ENCODE assay signal across 14 cellular contexts in the genomic region with DNA sequence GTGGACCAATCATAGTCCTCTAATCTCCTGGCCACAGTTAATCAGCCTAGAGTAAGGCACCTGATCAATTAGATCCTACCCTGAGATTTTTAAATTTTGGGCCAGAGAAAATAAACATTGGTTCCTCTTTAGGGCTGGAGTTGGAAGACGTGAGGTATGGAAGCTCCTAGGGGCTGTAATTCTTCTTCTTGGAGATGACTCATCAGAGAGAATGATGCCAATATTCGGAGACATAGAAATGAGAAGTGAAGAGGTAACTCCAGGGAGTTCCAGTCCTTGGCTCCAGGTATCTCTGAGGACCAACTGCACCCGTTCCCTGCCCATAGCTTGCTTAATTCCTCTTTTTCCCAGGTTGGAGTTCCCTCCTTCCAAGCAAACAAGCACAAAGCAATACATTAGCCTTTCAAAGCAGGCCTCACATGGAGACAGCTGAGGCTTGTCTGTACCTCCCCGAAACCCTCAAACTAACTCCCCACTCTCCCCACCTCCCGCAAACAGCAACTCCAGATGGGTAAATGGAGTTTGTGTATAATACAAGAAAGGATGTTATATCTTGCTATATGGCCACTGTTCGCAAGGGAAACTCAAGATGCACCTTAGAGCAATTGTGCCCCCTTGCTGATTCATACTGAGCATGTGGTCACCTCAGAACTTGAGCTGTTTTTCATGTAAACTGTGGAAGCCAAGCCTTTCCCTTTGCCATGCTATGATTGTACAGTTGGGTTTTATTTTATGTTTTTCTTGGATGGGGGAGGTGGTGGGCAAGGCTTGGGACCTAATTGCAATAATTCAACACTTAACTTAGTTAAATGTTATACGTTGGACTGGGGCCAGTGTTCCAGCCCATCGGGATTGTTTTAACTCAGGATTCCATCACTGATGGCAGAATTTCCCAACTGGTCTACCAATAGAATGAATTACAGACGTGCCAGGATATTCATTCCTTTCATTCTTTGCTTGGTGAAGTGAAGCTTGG. TPM values are rescaled to one million over a fixed set of nuclear protein-coding genes. Genes with fewer than 3 reads are reported as not detected.
A peak's percentile ranks its signal among the peaks of the same experiment; 100 is the strongest.
DNase-seq lines count a peak whose midpoint lies in the region; ATAC-seq and TF ChIP-seq lines count a peak whose summit lies in the region.
"Had no signal": no experiment of that assay in that cellular context is flagged by ENCODE, and none has a peak within 500 bp of the region (broad histone marks: within the 10 kb centered on the region; RNA-seq: fewer than 3 reads in every experiment).

No MANE protein-coding gene starts in this region.

- no peaks in the 10 kb centered on the region for H3K4me1 ChIP-seq in PC-3 (ENCODE audit: insufficient read depth, low read length)
- H3K4me1 ChIP-seq: thyroid gland had no signal

- H3K27me3 ChIP-seq in MG63, result no peaks in the 10 kb centered on the region; the same call in 1 of the 2 replicates
- no peaks in the 10 kb centered on the region for H3K27me3 ChIP-seq in PC-3 (ENCODE audit: low read length)
- H3K27me3 ChIP-seq: adrenal gland, thyroid gland had no signal

- H4K20me1 ChIP-seq in PC-3 (ENCODE audit: low read length), result no peaks in the 10 kb centered on the region

- no peak overlapping the region for H2AFZ ChIP-seq in PC-3 (ENCODE audit: low read length)

- H3K4me3 ChIP-seq in MG63 (no peak overlapping the region), PC-3 (ENCODE audit: low read length) (no peak overlapping the region)
- H3K4me3 ChIP-seq: adrenal gland, thyroid gland had no signal

- H3K79me2 ChIP-seq in PC-3 (ENCODE audit: low read length), result no peaks in the 10 kb centered on the region

- TF ChIP-seq CTCF in GM10266 (IDR thresholded peaks at IDR 0.05; ENCODE audit: control insufficient read depth, insufficient read depth, low read depth, missing control alignments) (peak; percentile 30), PC-3 (conservative IDR thresholded peaks at IDR 0.05; ENCODE audit: low read depth, low read length) (no peak)

- no TSS peak for BruUV-seq in PC-3 (replicated peaks; lab: Mats Ljungman, UMichigan)

- H3K36me3 ChIP-seq in MG63, result no peaks in the 10 kb centered on the region
- H3K36me3 ChIP-seq in PC-3 (ENCODE audit: low read depth, low read length), result no peaks in the 10 kb centered on the region
- H3K36me3 ChIP-seq: adrenal gland, thyroid gland had no signal

- H3K27ac ChIP-seq in PC-3 (ENCODE audit: low read length), result no peak overlapping the region
- H3K27ac ChIP-seq: adrenal gland, thyroid gland had no signal

- no peak overlapping the region for H3K4me2 ChIP-seq in PC-3 (ENCODE audit: low read length)

- CTCF ChIA-PET in PC-3 (lab: Charles Lee), result no interaction called here

- intact Hi-C loops in PC-3 (cut with micrococcal nuclease), result no loop called here

- H3K9me3 ChIP-seq in MG63 (no peaks in the 10 kb centered on the region), PC-3 (ENCODE audit: low read length) (no peaks in the 10 kb centered on the region)
- H3K9me3 ChIP-seq: adrenal gland, thyroid gland had no signal

- DNase-seq in A172 (ENCODE audit: low spot score) (peak; percentile 38), GM10266 (ENCODE audit: extremely low spot score) (no peak), MG63 (peak; percentile 37), fibroblast of peridontal ligament (ENCODE audit: extremely low read depth) (peak; percentile 3), PC-3 (no peak), NCI-H1694 (lab: John Stamatoyannopoulos, UW) (no peak)
- DNase-seq in activated T-cell treated with anti-CD3 and anti-CD28 coated beads, Interleukin-2, amount 50 U/mL, for 1 hour, result no peak
- DNase-seq: activated CD4-positive, alpha-beta T cell treated with anti-CD3 and anti-CD28 coated beads, Interleukin-2, amount 10 ng/mL, durations not matched to agents 7 days and 5 days; adrenal gland; mammary epithelial cell; NCI-H1092; NCI-H774 had no signal

- no peak overlapping the region for H3K9ac ChIP-seq in PC-3 (ENCODE audit: low read length)

- H3F3A ChIP-seq in PC-3 (ENCODE audit: low read length, unreplicated experiment), result no peaks in the 10 kb centered on the region

- POLR2A ChIA-PET in PC-3 (lab: Charles Lee; ENCODE audit: unreplicated experiment), result no interaction called here

- H3K9me2 ChIP-seq in PC-3 (replicated peaks; ENCODE audit: low read length), result no peaks in the 10 kb centered on the region

- no peak for ATAC-seq in PC-3
- ATAC-seq in HG02970 (IDR thresholded peaks at IDR 0.05; ENCODE audit: low FRiP score, unreplicated experiment), result no peak

RNA-seq across cellular contexts. Expression of a gene that starts 29.3 kb away (rescaled TPM):
- total RNA-seq in A172 (2014; rRNA removed; shearing (Covaris generic)), result 12.1 and 17.2 TPM in 2 replicates
- 0.02 and 1.2 TPM in 2 replicates for total RNA-seq in MG63 (2014; rRNA removed; shearing (Covaris generic); ENCODE audit: low replicate concordance)
- total RNA-seq in PC-3 (2014; rRNA removed), result 3.7 and 4.7 TPM in 2 replicates

Comparison
In these comparisons a context has a peak if more than half of its experiments do, and no peak if none do; other contexts are left out.
1. DNase-seq: peak in A172 (single experiment), MG63 (single experiment) and fibroblast of peridontal ligament (single experiment); none in GM10266 (single experiment), PC-3 (single experiment), activated T-cell treated with anti-CD3 and anti-CD28 coated beads, Interleukin-2, amount 50 U/mL, for 1 hour (single experiment) and NCI-H1694 (single experiment).